ENCODE assay signal across 15 cellular contexts in the genomic region with DNA sequence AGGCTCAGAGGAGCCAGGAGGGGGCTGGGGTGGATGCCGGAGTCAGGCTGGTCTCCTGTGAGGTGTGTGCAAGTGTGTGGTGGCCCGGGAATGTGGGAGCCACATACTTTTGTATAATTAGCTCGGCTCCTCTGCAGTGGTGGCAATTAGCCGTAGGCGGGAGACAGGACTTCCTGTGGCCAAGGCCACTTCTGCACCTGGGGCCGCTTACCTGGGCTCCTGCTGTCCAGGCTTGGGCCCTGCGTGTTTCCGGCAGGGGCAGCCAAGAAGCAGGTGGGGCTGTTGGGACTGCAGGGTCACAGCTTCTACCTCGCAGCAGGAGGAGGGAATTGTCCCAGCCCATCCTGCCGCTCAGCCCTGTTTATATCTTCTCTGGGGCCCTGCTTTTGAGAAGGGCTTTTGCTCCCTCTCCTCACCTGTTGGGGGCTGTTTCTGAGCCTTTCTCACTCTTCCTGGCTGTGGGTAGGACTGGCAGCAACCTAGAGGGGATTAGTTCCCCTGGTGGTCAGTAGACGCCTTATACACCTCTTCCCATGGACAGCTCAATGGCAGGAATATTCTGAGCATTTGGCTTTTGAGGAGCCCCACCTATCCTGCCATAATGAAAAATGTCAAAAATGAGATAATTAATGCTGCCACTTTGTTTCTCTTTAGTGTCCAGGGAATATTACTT.
DNase-seq lines count a peak whose midpoint lies in the region; ATAC-seq and TF ChIP-seq lines count a peak whose summit lies in the region.
"Had no signal": no experiment of that assay in that cellular context is flagged by ENCODE, and none has a peak within 500 bp of the region (broad histone marks: within the 10 kb centered on the region; RNA-seq: fewer than 3 reads in every experiment).

No MANE protein-coding gene starts in this region.

- H2BK5ac ChIP-seq in H9 (ENCODE audit: insufficient read length, low read length) = no peak overlapping the region

- H3K9me2 ChIP-seq in OCI-LY7 (ENCODE audit: insufficient read depth, low read length) = no peaks in the 10 kb centered on the region

- H3K27ac Mint-ChIP-seq in H9 = no peak overlapping the region
- H3K27ac Mint-ChIP-seq in activated CD8-positive, alpha-beta T cell treated with anti-CD3 and anti-CD28 coated beads for 36 hours = no peak overlapping the region

- H3T11ph ChIP-seq in H9 (ENCODE audit: low read length) = no peak overlapping the region

- H4K91ac ChIP-seq in H9 (ENCODE audit: insufficient read length, low read depth, low read length) = no peak overlapping the region

- no peak overlapping the region for H4K5ac ChIP-seq in H9 (ENCODE audit: insufficient read length, low read depth, low read length)

- no peaks in the 10 kb centered on the region for H3K36me3 Mint-ChIP-seq in H9 (ENCODE audit: insufficient read depth in 1 of 3, low read depth in 3 of 3)
- H3K36me3 Mint-ChIP-seq in activated CD8-positive, alpha-beta T cell treated with anti-CD3 and anti-CD28 coated beads for 36 hours (ENCODE audit: low read depth) = no peaks in the 10 kb centered on the region

- DNase-seq in COLO668 (lab: John Stamatoyannopoulos, UW; ENCODE audit: unreplicated experiment) (peak; percentile 79), H9 (peak; percentile 49), OCI-LY7 (ENCODE audit: low spot score) (peak; percentile 25), iPS DF 19.7 (ENCODE audit: low read depth, low spot score) (peak; percentile 42), MV-4-11 (lab: John Stamatoyannopoulos, UW) (no peak)
- DNase-seq in activated CD8-positive, alpha-beta T cell treated with anti-CD3 and anti-CD28 coated beads for 36 hours = no peak
- DNase-seq: activated T-cell treated with anti-CD3 and anti-CD28 coated beads, Interleukin-2, amount 50 U/mL, for 4 hours; adrenal gland; erythroblast; MG63; NCI-H226; T-helper 9 cell had no signal

- peaks cover 14% of the 10 kb centered on the region for H3K27me3 Mint-ChIP-seq in H9 (ENCODE audit: low read depth)
- H3K27me3 Mint-ChIP-seq in activated CD8-positive, alpha-beta T cell treated with anti-CD3 and anti-CD28 coated beads for 36 hours = peaks cover 3% of the 10 kb centered on the region

- H3K79me2 ChIP-seq in H9 (ENCODE audit: insufficient read depth, low read length) (no peaks in the 10 kb centered on the region), OCI-LY7 (ENCODE audit: insufficient read depth, low read depth, low read length) (no peaks in the 10 kb centered on the region)

- H3K9me3 ChIP-seq in H9 (ENCODE audit: control insufficient read depth, low read depth, low read length) = no peaks in the 10 kb centered on the region
- H3K9me3 ChIP-seq in OCI-LY7 (ENCODE audit: low read length) = no peaks in the 10 kb centered on the region
- H3K9me3 ChIP-seq: adrenal gland, MG63, prostate gland had no signal

- no peak overlapping the region for H2AFZ ChIP-seq in H9 (ENCODE audit: low read length)
- no peak overlapping the region for H2AFZ ChIP-seq in OCI-LY7 (ENCODE audit: low read length)

- no peak overlapping the region for H2BK15ac ChIP-seq in H9 (ENCODE audit: low read depth, low read length)

- H3K56ac ChIP-seq in H9 (ENCODE audit: insufficient read length, low read depth, low read length) = no peak overlapping the region

- no TSS peak for BruUV-seq in OCI-LY7 (replicated peaks; lab: Mats Ljungman, UMichigan)

- no peak overlapping the region for H2BK120ac ChIP-seq in H9 (ENCODE audit: low read depth, low read length, poor library complexity, severe bottlenecking)

- H4K8ac ChIP-seq in H9 (replicated peaks; ENCODE audit: insufficient read length, low read depth, low read length) = no peak overlapping the region

- no CpG with 5 or more reads among the region's 11 CpGs for WGBS in H9 (ENCODE audit: extremely low coverage, insufficient read length, low lambda C conversion rate)

- H3K4me2 ChIP-seq in H9 (ENCODE audit: insufficient read depth, insufficient read length, low read length) (no peak overlapping the region), OCI-LY7 (ENCODE audit: low read length) (peak overlapping the region; percentile 51)

- H2BK12ac ChIP-seq in H9 (ENCODE audit: insufficient read length, low read depth, low read length) = no peak overlapping the region

- peaks cover 0 to 8% of the 10 kb centered on the region in 2 experiments; a peak in 2 of 4 replicates for H3K4me1 Mint-ChIP-seq in H9
- H3K4me1 Mint-ChIP-seq in activated CD8-positive, alpha-beta T cell treated with anti-CD3 and anti-CD28 coated beads for 36 hours (ENCODE audit: low read depth) = no peaks in the 10 kb centered on the region

- intact Hi-C loops in OCI-LY7 (cut with micrococcal nuclease; ENCODE audit: unreplicated experiment) = loop anchor here (5.0 kb wide), 1 partner anchor 127 kb away; no protein-coding TSS in a partner anchor
- intact Hi-C loops in activated CD8-positive, alpha-beta T cell treated with anti-CD3 and anti-CD28 coated beads for 36 hours (cut with micrococcal nuclease) = no loop called here

- TF ChIP-seq CTCF in H9 (conservative IDR thresholded peaks at IDR 0.05) = peak; percentile 54
- TF ChIP-seq CTCF in OCI-LY7 (conservative IDR thresholded peaks at IDR 0.05; ENCODE audit: low read length) = 0 out of 2 replicates have a peak, but pooled peaks have one; percentile 35
- no peak for TF ChIP-seq CTCF in activated CD8-positive, alpha-beta T cell treated with anti-CD3 and anti-CD28 coated beads for 36 hours (IDR thresholded peaks at IDR 0.05)

- no peak overlapping the region for H3K9ac ChIP-seq in H9 (ENCODE audit: extremely low read depth, insufficient read length, low read length)

- no peaks in the 10 kb centered on the region; a peak in 1 of 5 replicates for H3K9me3 Mint-ChIP-seq in H9
- H3K9me3 Mint-ChIP-seq in activated CD8-positive, alpha-beta T cell treated with anti-CD3 and anti-CD28 coated beads for 36 hours = no peaks in the 10 kb centered on the region
- H3K9me3 Mint-ChIP-seq: activated T-cell treated with anti-CD3 and anti-CD28 coated beads, Interleukin-2, amount 50 U/mL, for 4 hours had no signal

- H4K20me1 ChIP-seq in H9 (ENCODE audit: control insufficient read depth, insufficient read depth, insufficient read length) = no peaks in the 10 kb centered on the region
- H4K20me1 ChIP-seq in OCI-LY7 (ENCODE audit: insufficient read depth, low read length) = no peaks in the 10 kb centered on the region

- no peak overlapping the region for H3K4me3 ChIP-seq in OCI-LY7 (ENCODE audit: low read depth, low read length, poor library complexity, severe bottlenecking)
- H3K4me3 ChIP-seq: adrenal gland, MG63, prostate gland had no signal

- H3K4me1 ChIP-seq in H9 (ENCODE audit: insufficient read depth, low read length) (no peaks in the 10 kb centered on the region), OCI-LY7 (ENCODE audit: insufficient read depth, low read length, poor library complexity, severe bottlenecking) (peaks cover 39% of the 10 kb centered on the region)
- H3K4me1 ChIP-seq: adrenal gland, prostate gland had no signal

- H3K14ac ChIP-seq in H9 (ENCODE audit: insufficient read depth, low read length) = no peak overlapping the region

- CTCF ChIA-PET in OCI-LY7 (lab: Charles Lee; ENCODE audit: unreplicated experiment) = interaction anchor here (0.9 to 1.4 kb wide), 2 partner anchors 9 to 768 kb away, joined by 4 to 5 read pairs; partner anchors contain the start of gene CDKN2AIPNL
- CTCF ChIA-PET in activated CD8-positive, alpha-beta T cell treated with anti-CD3 and anti-CD28 coated beads for 36 hours (lab: Charles Lee) = interaction anchor here (1.4 kb wide), 1 partner anchor 11 kb away, joined by 3 read pairs; no protein-coding TSS in a partner anchor

- POLR2A ChIA-PET in OCI-LY7 (lab: Charles Lee) = interaction anchor here (0.5 to 1.8 kb wide), 9 partner anchors 9 to 231 kb away, joined by 3 to 9 read pairs (median 5); no protein-coding TSS in a partner anchor
- POLR2A ChIA-PET in activated CD8-positive, alpha-beta T cell treated with anti-CD3 and anti-CD28 coated beads for 36 hours (lab: Charles Lee) = interaction anchor here (0.8 kb wide), 2 partner anchors 8 to 212 kb away, joined by 3 to 4 read pairs; no protein-coding TSS in a partner anchor

- H3K23me2 ChIP-seq in H9 (ENCODE audit: insufficient read length, low read depth, low read length, poor library complexity, severe bottlenecking) = no peaks in the 10 kb centered on the region

- no peak overlapping the region for H3K4ac ChIP-seq in H9 (ENCODE audit: low read depth, low read length)

- no peak overlapping the region for H3K23ac ChIP-seq in H9 (ENCODE audit: insufficient read length, low read depth, low read length)

- no peak overlapping the region for H2BK20ac ChIP-seq in H9 (ENCODE audit: low read depth, low read length, poor library complexity, severe bottlenecking)

- H3K4me3 Mint-ChIP-seq in H9 = no peak overlapping the region
- H3K4me3 Mint-ChIP-seq in activated CD8-positive, alpha-beta T cell treated with anti-CD3 and anti-CD28 coated beads for 36 hours = no peak overlapping the region
- H3K4me3 Mint-ChIP-seq: activated T-cell treated with anti-CD3 and anti-CD28 coated beads, Interleukin-2, amount 50 U/mL, for 4 hours had no signal

- H3K79me1 ChIP-seq in H9 (ENCODE audit: insufficient read depth, low read depth, low read length, poor library complexity, severe bottlenecking) = no peaks in the 10 kb centered on the region

- H3K36me3 ChIP-seq in OCI-LY7 (ENCODE audit: insufficient read depth, low read length) = no peaks in the 10 kb centered on the region
- H3K36me3 ChIP-seq: adrenal gland, MG63, prostate gland had no signal

- H3K27me3 ChIP-seq in H9 (ENCODE audit: insufficient read depth, low read length) = no peaks in the 10 kb centered on the region
- H3K27me3 ChIP-seq: adrenal gland, MG63 had no signal

- ATAC-seq in HG03457 (IDR thresholded peaks at IDR 0.05; ENCODE audit: unreplicated experiment) (no peak), HG03039 (IDR thresholded peaks at IDR 0.05; ENCODE audit: unreplicated experiment) (no peak)
- no peak for ATAC-seq in activated CD8-positive, alpha-beta T cell treated with anti-CD3 and anti-CD28 coated beads for 36 hours
- ATAC-seq: activated T-cell treated with anti-CD3 and anti-CD28 coated beads, Interleukin-2, amount 50 U/mL, for 4 hours had no signal

- no peak overlapping the region for H2AK5ac ChIP-seq in H9 (ENCODE audit: insufficient read length, low read length)

- H3K27ac ChIP-seq in H9 (ENCODE audit: insufficient read length, low read depth, low read length) = no peak overlapping the region
- peak overlapping the region; percentile 12 for H3K27ac ChIP-seq in OCI-LY7 (ENCODE audit: low read depth, low read length, poor library complexity, severe bottlenecking)
- H3K27ac ChIP-seq: adrenal gland, prostate gland had no signal

- H3K18ac ChIP-seq in H9 (ENCODE audit: insufficient read length, low read depth, low read length) = no peak overlapping the region

Comparison
In these comparisons a context has a peak if more than half of its experiments do, and no peak if none do; other contexts are left out.
1. DNase-seq: peak in COLO668 (single experiment), H9 (single experiment), OCI-LY7 (single experiment) and iPS DF 19.7 (single experiment); none in activated CD8-positive, alpha-beta T cell treated with anti-CD3 and anti-CD28 coated beads for 36 hours (single experiment) and MV-4-11 (single experiment).